9 cellular contexts compared by ENCODE assay signal in genomic region chr2:206756816-206757215, GRCh38. TPM values are rescaled to one million over a fixed set of nuclear protein-coding genes. Genes with fewer than 3 reads are reported as not detected.
"Had no signal": no experiment of that assay in that cellular context is flagged by ENCODE, and none has a peak within 500 bp of the region (broad histone marks: within the 10 kb centered on the region; RNA-seq: fewer than 3 reads in every experiment).

No MANE protein-coding gene starts in this region.

- H3K4me3 ChIP-seq: GM12878 had no signal

- FAIRE-seq: G401.6, GM12878, GM12891, GM12892, GM18507, GM19239 had no signal

- DNase-seq: GDM1, GF-D8 had no signal

- ATAC-seq: GM12878 had no signal

RNA-seq across cellular contexts. Expression of gene DYTN, which starts 38.6 kb away (rescaled TPM):
- total RNA-seq: G401 had no signal
